8 cellular contexts compared by ENCODE assay signal in genomic region chr10:35090162-35090954, GRCh38. TPM values are rescaled to one million over a fixed set of nuclear protein-coding genes. Genes with fewer than 3 reads are reported as not detected.
DNase-seq lines count a peak whose midpoint lies in the region; ATAC-seq, FAIRE-seq and TF ChIP-seq lines count a peak whose summit lies in the region.

Gene CUL2, minus strand, starts transcription at chr10:35090341. Its CDS starts 19,024 bp downstream, at chr10:35071317.

- TF ChIP-seq POLR2A in GM18505 (IDR thresholded peaks at IDR 0.05; ENCODE audit: borderline replicate concordance, extremely low read depth, insufficient read depth, insufficient read length), result peak; percentile 48

- H3K9me3 ChIP-seq in right cardiac atrium (ENCODE audit: control insufficient read depth, low read length), result no peaks in the 10 kb centered on the region

- FAIRE-seq in urothelium cell line (lab: Jason Lieb, UNC), result no peak

- under 1% methylated on average over 59 of the region's 59 CpGs for WGBS in right cardiac atrium

- no peaks in the 10 kb centered on the region for H3K27me3 ChIP-seq in right cardiac atrium (ENCODE audit: control insufficient read depth, insufficient read depth)

- ATAC-seq in GM18505 (IDR thresholded peaks at IDR 0.05; ENCODE audit: unreplicated experiment) (peak; percentile 96), HG02943 (IDR thresholded peaks at IDR 0.05; ENCODE audit: low read depth, unreplicated experiment) (peak; percentile 91), right cardiac atrium (peak; percentile 98 to 99)

- peak within 1 kb of the TSS; percentile 98 for H3K4me3 ChIP-seq in right cardiac atrium (ENCODE audit: low read length)

- no peaks in the 10 kb centered on the region for H3K4me1 ChIP-seq in right cardiac atrium (ENCODE audit: control insufficient read depth, insufficient read depth, low read length)

- intact Hi-C loops in T-helper 2 cell treated with Interferon-gamma antibody and Interleukin-4, amounts not matched to agents 100 ng/mL and 5 ng/mL, for 36 hours (cut with micrococcal nuclease), result loop anchor here (1.0 to 2.0 kb wide), 3 partner anchors 37 to 246 kb away; partner anchors contain the start of gene CCNY
- intact Hi-C loops in right cardiac atrium (cut with DNase I), result no loop called here

- H3K27ac ChIP-seq in right cardiac atrium (ENCODE audit: low read length), result peak within 1 kb of the TSS; percentile 97

- peak; percentile 65 to 67 for DNase-seq in NCI-H187 (lab: John Stamatoyannopoulos, UW)
- DNase-seq in anterior cingulate cortex (lab: John Stamatoyannopoulos, UW), result peak; percentile 23 to 98 (median 90)
- DNase-seq in right cardiac atrium, result peak; percentile 91 to 96 (median 95)
- peak; percentile 87 for DNase-seq in pulmonary artery endothelial cell (ENCODE audit: low read depth, low spot score)
- peak; percentile 93 for DNase-seq in urothelium cell line (ENCODE audit: low spot score)

RNA-seq across cellular contexts. Expression of gene CUL2, which starts in this region (rescaled TPM):
- 42.9 and 43.8 TPM in 2 replicates for total RNA-seq in T-helper 2 cell treated with Interferon-gamma antibody and Interleukin-4, amounts not matched to agents 100 ng/mL and 5 ng/mL, for 36 hours
- total RNA-seq in right cardiac atrium (10 to 100 TPM; 26.8 to 33.1 (median 29.7) TPM), pulmonary artery endothelial cell (34.0 and 50.2 TPM in 2 replicates)
- polyA plus RNA-seq in right cardiac atrium, result 11.7 TPM

Comparison
In these comparisons a context has a peak if more than half of its experiments do, and no peak if none do; other contexts are left out.
1. Peak in every context shown above with its lines: DNase-seq, ATAC-seq, H3K4me3 ChIP-seq and H3K27ac ChIP-seq.